24 cellular contexts compared by ENCODE assay signal in the genomic region with DNA sequence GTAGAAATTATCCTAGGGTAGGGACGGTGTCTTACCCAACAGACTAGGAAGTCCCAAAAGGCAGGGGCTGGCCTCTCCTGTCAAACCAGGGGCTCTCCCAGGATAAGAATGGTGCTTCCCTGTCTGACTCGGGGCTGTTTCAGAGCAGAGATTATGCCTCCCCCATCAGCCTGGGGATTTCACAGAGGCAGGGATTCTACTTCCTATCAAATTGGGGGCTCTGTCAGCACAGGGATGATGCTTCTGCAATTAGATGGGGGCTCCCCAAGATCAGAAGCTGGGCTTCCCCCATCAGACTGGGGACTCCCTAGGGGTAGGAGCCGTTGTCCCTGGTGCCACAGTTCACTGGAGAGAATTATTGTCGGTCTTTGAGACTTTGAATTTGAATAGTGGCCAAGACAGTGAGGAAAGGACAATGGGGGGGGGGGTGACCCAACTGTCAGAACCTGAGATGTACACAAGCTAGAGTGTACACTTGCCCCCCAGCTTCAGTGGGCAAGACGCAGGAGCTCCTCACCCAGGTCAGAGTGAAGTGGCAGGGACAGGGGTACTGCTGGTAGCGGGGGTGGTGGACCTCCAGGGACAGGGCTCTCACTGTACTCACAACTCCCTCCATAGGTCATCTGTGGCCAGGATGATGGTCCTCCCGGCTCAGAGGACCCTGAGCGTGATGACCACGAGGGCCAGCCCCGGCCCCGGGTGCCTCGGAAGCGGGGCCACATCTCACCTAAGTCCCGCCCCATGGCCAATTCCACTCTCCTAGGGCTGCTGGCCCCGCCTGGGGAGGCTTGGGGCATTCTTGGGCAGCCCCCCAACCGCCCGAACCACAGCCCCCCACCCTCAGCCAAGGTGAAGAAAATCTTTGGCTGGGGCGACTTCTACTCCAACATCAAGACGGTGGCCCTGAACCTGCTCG. TPM values are rescaled to one million over a fixed set of nuclear protein-coding genes. Genes with fewer than 3 reads are reported as not detected.
DNase-seq lines count a peak whose midpoint lies in the region; ATAC-seq, FAIRE-seq and TF ChIP-seq lines count a peak whose summit lies in the region.
"Had no signal": no experiment of that assay in that cellular context is flagged by ENCODE, and none has a peak within 500 bp of the region (broad histone marks: within the 10 kb centered on the region; RNA-seq: fewer than 3 reads in every experiment).

No MANE protein-coding gene starts in this region.

- H3K27ac ChIP-seq in K562 (ENCODE audit: extremely low read depth, low read depth, low read length), result no peak overlapping the region
- no peak overlapping the region for H3K27ac ChIP-seq in neural progenitor cell
- H3K27ac ChIP-seq: brain microvascular endothelial cell, epithelial cell of prostate, right lobe of liver had no signal

- H4K20me1 ChIP-seq in K562 (replicated peaks; ENCODE audit: control insufficient read depth, insufficient read depth, low read length) (peaks cover 7% of the 10 kb centered on the region), neural progenitor cell (ENCODE audit: low read depth) (peaks cover 16% of the 10 kb centered on the region)

- no peak for TF ChIP-seq RAD21 in K562 (CRISPR knock-in tag; conservative IDR thresholded peaks at IDR 0.05 in 1 of 2, IDR thresholded peaks at IDR 0.05 in 1 of 2)

- ATAC-seq in activated T-cell treated with anti-CD3 and anti-CD28 coated beads, Interleukin-2, amount 50 U/mL, for 72 hours (replicated peaks in 1 of 2), result no peak
- ATAC-seq in K562 (no peak), GM21619 (IDR thresholded peaks at IDR 0.05; ENCODE audit: unreplicated experiment) (no peak)
- ATAC-seq: gastrocnemius medialis, mucosa of descending colon, right lobe of liver had no signal

- no peaks in the 10 kb centered on the region for H3K9me1 ChIP-seq in K562 (ENCODE audit: control insufficient read depth, insufficient read depth, low read length)

- intact Hi-C loops in K562 (cut with micrococcal nuclease), result no loop called here

- H3K27me3 ChIP-seq in K562 (ENCODE audit: control insufficient read depth in 2 of 2, insufficient read depth in 2 of 2, low read length in 2 of 2), result peaks cover 6 to 14% of the 10 kb centered on the region in 2 experiments; a peak in 4 of 5 replicates
- H3K27me3 ChIP-seq in neural progenitor cell, result peaks cover 6% of the 10 kb centered on the region

- H3K27me3 Mint-ChIP-seq in activated T-cell treated with anti-CD3 and anti-CD28 coated beads, Interleukin-2, amount 50 U/mL, for 72 hours (ENCODE audit: low read depth), result peaks cover 36% of the 10 kb centered on the region
- H3K27me3 Mint-ChIP-seq in neural progenitor cell (ENCODE audit: insufficient read depth, low read depth) (peaks cover 28% of the 10 kb centered on the region), type B pancreatic cell (peaks cover 34% of the 10 kb centered on the region)

- no peak for DNase-seq in activated T-cell treated with anti-CD3 and anti-CD28 coated beads, Interleukin-2, amount 50 U/mL, for 72 hours
- DNase-seq in activated T-cell treated with anti-CD3 and anti-CD28 coated beads, Interleukin-2, amount 50 U/mL, for 48 hours, result no peak
- DNase-seq in K562 (ENCODE audit: extremely low read depth in 1 of 4, low spot score in 3 of 4) (no peak), neural progenitor cell (ENCODE audit: low spot score) (no peak), type B pancreatic cell (ENCODE audit: extremely low spot score, unreplicated experiment) (no peak), DMS79 (lab: John Stamatoyannopoulos, UW) (no peak)
- no peak for DNase-seq in activated CD4-positive, CD25-positive, alpha-beta regulatory T cell treated with anti-CD3 and anti-CD28 coated beads, Interleukin-2, amount 50 U/mL, for 72 hours
- DNase-seq: 8988T; activated CD4-positive, alpha-beta T cell treated with anti-CD3 and anti-CD28 coated beads, Interleukin-2, amount 50 U/mL, for 1 hour; brain microvascular endothelial cell; gastrocnemius medialis; mucosa of descending colon; MV-4-11; NCI-H2081; right lobe of liver; RPMI8226; SW 1271 had no signal

- H2AFZ ChIP-seq in K562 (ENCODE audit: low read depth, low read length) (no peak overlapping the region), neural progenitor cell (replicated peaks) (no peak overlapping the region)

- H3K4me1 Mint-ChIP-seq in activated T-cell treated with anti-CD3 and anti-CD28 coated beads, Interleukin-2, amount 50 U/mL, for 72 hours (ENCODE audit: low read depth), result peaks cover 5% of the 10 kb centered on the region
- H3K4me1 Mint-ChIP-seq in neural progenitor cell (peaks cover 15% of the 10 kb centered on the region), type B pancreatic cell (ENCODE audit: unreplicated experiment) (no peaks in the 10 kb centered on the region)

- in situ Hi-C loops in K562 (cut with MboI), result no loop called here

- no peaks in the 10 kb centered on the region for H3K9me3 Mint-ChIP-seq in activated T-cell treated with anti-CD3 and anti-CD28 coated beads, Interleukin-2, amount 50 U/mL, for 72 hours
- H3K9me3 Mint-ChIP-seq in neural progenitor cell (no peaks in the 10 kb centered on the region), type B pancreatic cell (no peaks in the 10 kb centered on the region)
- H3K9me3 Mint-ChIP-seq: activated naive CD4-positive, alpha-beta T cell treated with anti-CD3 and anti-CD28 coated beads, Interleukin-2, amount 50 U/mL, for 24 hours; dendritic cell treated with granulocyte-macrophage colony-stimulating factor and Interleukin-4, amounts not matched to agents 40 ng/mL and 50 ng/mL, for 4 days had no signal

- H3K4me3 ChIP-seq in K562 (no peak overlapping the region), neural progenitor cell (no peak overlapping the region)
- H3K4me3 ChIP-seq: mucosa of descending colon, right lobe of liver had no signal

- no TSS peak for BruUV-seq in K562 (replicated peaks; lab: Mats Ljungman, UMichigan)

- H3K4me2 ChIP-seq in K562 (ENCODE audit: insufficient read depth, low read length), result no peak overlapping the region
- peak overlapping the region; percentile 89 for H3K4me2 ChIP-seq in neural progenitor cell

- TF ChIP-seq CTCF in K562 (IDR thresholded peaks at IDR 0.05 in 2 of 3, conservative IDR thresholded peaks at IDR 0.05 in 1 of 3; ENCODE audit: insufficient read depth in 2 of 3, low read depth in 1 of 3, low read length in 3 of 3) (no peak), neural progenitor cell (IDR thresholded peaks at IDR 0.05) (no peak), type B pancreatic cell (conservative IDR thresholded peaks at IDR 0.05) (no peak)

- no peak for FAIRE-seq in K562 (lab: Jason Lieb, UNC)
- FAIRE-seq: H54, TTC549 had no signal

- H3F3A ChIP-seq in neural progenitor cell (ENCODE audit: low read depth), result peaks cover 32% of the 10 kb centered on the region

- 50% methylated on average over 14 of the region's 20 CpGs for WGBS in K562 (ENCODE audit: insufficient coverage, low coverage, missing lambda C conversion rate)

- no peak for TF ChIP-seq POLR2A in K562 (conservative IDR thresholded peaks at IDR 0.05)

- H3K27ac Mint-ChIP-seq in activated T-cell treated with anti-CD3 and anti-CD28 coated beads, Interleukin-2, amount 50 U/mL, for 72 hours, result no peak overlapping the region
- no peak overlapping the region for H3K27ac Mint-ChIP-seq in neural progenitor cell
- H3K27ac Mint-ChIP-seq in type B pancreatic cell, result no peak overlapping the region
- H3K27ac Mint-ChIP-seq: activated naive CD4-positive, alpha-beta T cell treated with anti-CD3 and anti-CD28 coated beads, Interleukin-2, amount 50 U/mL, for 24 hours; dendritic cell treated with granulocyte-macrophage colony-stimulating factor and Interleukin-4, amounts not matched to agents 40 ng/mL and 50 ng/mL, for 4 days had no signal

- peak overlapping the region; percentile 6 to 10 for H3K4me3 Mint-ChIP-seq in activated T-cell treated with anti-CD3 and anti-CD28 coated beads, Interleukin-2, amount 50 U/mL, for 72 hours
- H3K4me3 Mint-ChIP-seq in neural progenitor cell, result peak overlapping the region; percentile 88
- peak overlapping the region; percentile 88 for H3K4me3 Mint-ChIP-seq in type B pancreatic cell

- H3K9me3 ChIP-seq in K562 (replicated peaks; ENCODE audit: control insufficient read depth, insufficient read depth, low read depth, low read length) (no peaks in the 10 kb centered on the region), neural progenitor cell (ENCODE audit: low read depth) (no peaks in the 10 kb centered on the region)
- H3K9me3 ChIP-seq: gastrocnemius medialis, mucosa of descending colon, right lobe of liver had no signal

- H3K79me2 ChIP-seq in K562 (ENCODE audit: control insufficient read depth, insufficient read depth, low read length) (no peaks in the 10 kb centered on the region), neural progenitor cell (ENCODE audit: low read depth) (peaks cover 8% of the 10 kb centered on the region)

- H3K36me3 Mint-ChIP-seq in activated T-cell treated with anti-CD3 and anti-CD28 coated beads, Interleukin-2, amount 50 U/mL, for 72 hours (ENCODE audit: insufficient read depth in 2 of 2), result no peaks in the 10 kb centered on the region
- H3K36me3 Mint-ChIP-seq in neural progenitor cell, result no peaks in the 10 kb centered on the region
- H3K36me3 Mint-ChIP-seq in type B pancreatic cell, result no peaks in the 10 kb centered on the region
- H3K36me3 Mint-ChIP-seq: activated naive CD4-positive, alpha-beta T cell treated with anti-CD3 and anti-CD28 coated beads, Interleukin-2, amount 50 U/mL, for 24 hours had no signal

- no peak for TF ChIP-seq EP300 in K562 (IDR thresholded peaks at IDR 0.05; ENCODE audit: low read length)

- H3K9ac ChIP-seq in K562 (ENCODE audit: insufficient read depth in 1 of 2, low read depth in 2 of 2, low read length in 2 of 2) (0 out of 4 replicates have a peak overlapping the region, but pooled peaks of 1 of the 2 experiments have one; percentile 20), neural progenitor cell (no peak overlapping the region)

- CTCF ChIA-PET in K562 (lab: Yijun Ruan, JAX; ENCODE audit: low intra/inter-chr PET ratio), result interaction anchor here (0.7 kb wide), 1 partner anchor 117 kb away, joined by 3 read pairs; no protein-coding TSS in a partner anchor

- H3K36me3 ChIP-seq in K562 (ENCODE audit: control insufficient read depth, insufficient read depth, low read length) (no peaks in the 10 kb centered on the region), neural progenitor cell (no peaks in the 10 kb centered on the region)
- H3K36me3 ChIP-seq: brain microvascular endothelial cell, gastrocnemius medialis, right lobe of liver had no signal

- H3K4me1 ChIP-seq in K562 (replicated peaks in 1 of 2; ENCODE audit: control insufficient read depth in 2 of 2, insufficient read depth in 2 of 2, low read length in 2 of 2), result peaks cover 8 to 58% of the 10 kb centered on the region in 2 experiments; a peak in 4 of 5 replicates
- H3K4me1 ChIP-seq in neural progenitor cell, result peaks cover 14% of the 10 kb centered on the region

- POLR2A ChIA-PET in K562 (lab: Yijun Ruan, JAX), result no interaction called here

RNA-seq across cellular contexts. Expression of a gene that starts 2.6 kb away (rescaled TPM):
- total RNA-seq in activated T-cell treated with anti-CD3 and anti-CD28 coated beads, Interleukin-2, amount 50 U/mL, for 72 hours, result 1 to 10 TPM in 1 of 2 donors, under 1 TPM in 1; 0.44 to 1.2 TPM
- total RNA-seq in K562 (2011; cell fraction: chromatin; rRNA removed; ENCODE audit: low replicate concordance), result 0.32 and 0.37 TPM in 2 replicates
- total RNA-seq in K562 (2011; cell fraction: nucleolus; rRNA removed), result 0.53 and 0.67 TPM in 2 replicates
- total RNA-seq in K562 (2011; cell fraction: nucleoplasm; rRNA removed), result 0.23 and 0.37 TPM in 2 replicates
- total RNA-seq in K562 (2014; rRNA removed) (0.05 and 0.16 TPM in 2 replicates), K562 (2014; rRNA removed; fragmentation: Illumina TruSeq; extraction: Trizol) (0.07 and 0.10 TPM in 2 replicates), K562 (2015; rRNA removed; fragmentation: Illumina TruSeq; extraction: Trizol) (0.04 and 0.08 TPM in 2 replicates), K562 (2021) (0.13 and 0.27 TPM in 2 replicates), neural progenitor cell (ENCODE audit: low replicate concordance) (3.6 and 10.7 TPM in 2 replicates), type B pancreatic cell (ENCODE audit: low replicate concordance) (0.45 and 0.46 TPM in 2 replicates)
- polyA plus RNA-seq in K562 (2011; rRNA removed) (0.06 and 0.14 TPM in 2 replicates), K562 (2014; fragmentation: Illumina TruSeq; extraction: Trizol) (0.17 and 0.18 TPM in 2 replicates), K562 (2014; fragmentation: Nextera tagmentation; extraction: Ambion mirVana) (not detected), K562 (2014; rRNA removed) (0.05 and 0.08 TPM in 2 replicates)
- 0.15 and 0.42 TPM in 2 replicates for polyA plus RNA-seq in K562 (2011; cell fraction: cytosol; rRNA removed)
- 0.07 and 0.20 TPM in 2 replicates for polyA plus RNA-seq in K562 (2011; cell fraction: nucleus; rRNA removed)
- 0.09 and 0.12 TPM in 2 replicates for polyA plus RNA-seq in K562 (2012)
- 0.27 and 0.32 TPM in 2 replicates for polyA minus RNA-seq in K562 (2011; rRNA and poly(A)+ RNA removed)
- polyA minus RNA-seq in K562 (2011; cell fraction: cytosol; rRNA and poly(A)+ RNA removed), result not detected in 2 replicates
- 0.27 and 0.33 TPM in 2 replicates for polyA minus RNA-seq in K562 (2011; cell fraction: nucleus; rRNA and poly(A)+ RNA removed)
- total RNA-seq: NCI-H460 had no signal

Comparison
In these comparisons a context has a peak if more than half of its experiments do, and no peak if none do; other contexts are left out.
1. H3K4me3 Mint-ChIP-seq: peak in every context shown above with its lines; median percentile 88 in neural progenitor cell; 88 in type B pancreatic cell; 8 in activated T-cell treated with anti-CD3 and anti-CD28 coated beads, Interleukin-2, amount 50 U/mL, for 72 hours.